ENCODE assay signal across 24 cellular contexts in the genomic region with DNA sequence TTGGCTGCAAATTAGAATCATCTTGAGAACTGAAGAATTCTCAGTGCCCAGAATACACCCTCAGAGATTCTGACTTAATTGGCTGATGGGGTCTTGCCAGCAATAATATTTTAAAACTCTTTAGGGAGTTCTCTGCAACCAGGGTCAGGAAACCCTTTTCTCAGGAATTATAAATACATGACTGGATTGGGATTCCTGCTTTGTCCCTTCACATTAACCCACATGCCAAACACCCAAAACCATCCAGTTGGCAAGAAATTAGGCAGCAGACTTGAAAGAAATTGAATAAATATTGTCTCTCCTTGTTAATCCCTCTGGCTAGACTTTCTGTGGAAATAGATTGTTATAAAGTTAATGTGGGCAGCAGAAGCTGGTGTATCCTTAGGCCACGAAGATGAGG.
"Had no signal": no experiment of that assay in that cellular context is flagged by ENCODE, and none has a peak within 500 bp of the region (broad histone marks: within the 10 kb centered on the region; RNA-seq: fewer than 3 reads in every experiment).

No MANE protein-coding gene starts in this region.

- ATAC-seq: activated T-cell treated with anti-CD3 and anti-CD28 coated beads, Interleukin-2, amount 50 U/mL, for 4 hours; SK-N-SH treated with all-trans-retinoic acid at 6 μM for 48 hours had no signal

- H3K27ac Mint-ChIP-seq: activated CD4-positive, alpha-beta memory T cell treated with anti-CD3 and anti-CD28 coated beads for 36 hours; activated CD4-positive, alpha-beta T cell treated with anti-CD3 and anti-CD28 coated beads, Interleukin-2, amount 10 ng/mL, durations not matched to agents 7 days and 5 days; activated naive CD4-positive, alpha-beta T cell treated with anti-CD3 and anti-CD28 coated beads, Interleukin-2, amount 10 ng/mL, durations not matched to agents 7 days and 5 days; activated naive CD8-positive, alpha-beta T cell treated with anti-CD3 and anti-CD28 coated beads for 36 hours; T-helper 1 cell treated with Interleukin-12 subunit alpha and Interleukin-12 subunit beta and Interleukin-4 antibody, amounts not matched to agents 30 μg/mL and 1 μg/mL, for 36 hours had no signal

- H3K27me3 Mint-ChIP-seq: activated CD4-positive, alpha-beta T cell treated with anti-CD3 and anti-CD28 coated beads, Interleukin-2, amount 10 ng/mL, durations not matched to agents 7 days and 5 days; activated naive CD4-positive, alpha-beta T cell treated with anti-CD3 and anti-CD28 coated beads, Interleukin-2, amount 10 ng/mL, durations not matched to agents 7 days and 5 days; activated naive CD8-positive, alpha-beta T cell treated with anti-CD3 and anti-CD28 coated beads for 36 hours had no signal

- H3K9me3 Mint-ChIP-seq: activated CD4-positive, alpha-beta T cell treated with anti-CD3 and anti-CD28 coated beads, Interleukin-2, amount 10 ng/mL, durations not matched to agents 7 days and 5 days; activated naive CD4-positive, alpha-beta T cell treated with anti-CD3 and anti-CD28 coated beads, Interleukin-2, amount 10 ng/mL, durations not matched to agents 7 days and 5 days; T-helper 1 cell treated with Interleukin-12 subunit alpha and Interleukin-12 subunit beta and Interleukin-4 antibody, amounts not matched to agents 30 μg/mL and 1 μg/mL, for 36 hours had no signal

- H3K36me3 Mint-ChIP-seq: activated CD4-positive, alpha-beta memory T cell treated with anti-CD3 and anti-CD28 coated beads for 36 hours; activated naive CD4-positive, alpha-beta T cell treated with anti-CD3 and anti-CD28 coated beads, Interleukin-2, amount 10 ng/mL, durations not matched to agents 7 days and 5 days; activated naive CD8-positive, alpha-beta T cell treated with anti-CD3 and anti-CD28 coated beads for 36 hours had no signal

- DNase-seq: activated CD4-positive, alpha-beta memory T cell treated with anti-CD3 and anti-CD28 coated beads for 36 hours; activated CD4-positive, alpha-beta T cell treated with anti-CD3 and anti-CD28 coated beads, Interleukin-2, amount 10 ng/mL, durations not matched to agents 7 days and 5 days; activated CD4-positive, CD25-positive, alpha-beta regulatory T cell; activated CD8-positive, alpha-beta memory T cell treated with anti-CD3 and anti-CD28 coated beads for 24 hours; activated gamma-delta T cell treated with Interleukin-2 at 50 U/mL for 16 hours; activated naive CD4-positive, alpha-beta T cell treated with anti-CD3 and anti-CD28 coated beads, Interleukin-2, amount 10 ng/mL, durations not matched to agents 7 days and 5 days; activated naive CD8-positive, alpha-beta T cell treated with anti-CD3 and anti-CD28 coated beads for 36 hours; activated T-cell treated with anti-CD3 and anti-CD28 coated beads, Interleukin-2, amount 50 U/mL, for 4 hours; cerebellar nuclear complex; MG63; MV-4-11; NCI-H1105; NCI-H1436; NCI-H1694 treated with DMSO at 0.1 percent for 48 hours; NCI-H2029 treated with DMSO at 0.1 percent for 48 hours; NCI-H446; NCI-H524; Peyer's patch; SHP77; SW 1271; T-helper 9 cell had no signal

- H3K4me3 Mint-ChIP-seq: activated CD4-positive, alpha-beta memory T cell treated with anti-CD3 and anti-CD28 coated beads for 36 hours; activated CD4-positive, alpha-beta T cell treated with anti-CD3 and anti-CD28 coated beads, Interleukin-2, amount 10 ng/mL, durations not matched to agents 7 days and 5 days; activated naive CD4-positive, alpha-beta T cell treated with anti-CD3 and anti-CD28 coated beads, Interleukin-2, amount 10 ng/mL, durations not matched to agents 7 days and 5 days; activated naive CD8-positive, alpha-beta T cell treated with anti-CD3 and anti-CD28 coated beads for 36 hours; activated T-cell treated with anti-CD3 and anti-CD28 coated beads, Interleukin-2, amount 50 U/mL, for 4 hours; T-helper 1 cell treated with Interleukin-12 subunit alpha and Interleukin-12 subunit beta and Interleukin-4 antibody, amounts not matched to agents 30 μg/mL and 1 μg/mL, for 36 hours had no signal

- FAIRE-seq: TTC549 had no signal

- H3K4me1 Mint-ChIP-seq: activated CD4-positive, alpha-beta T cell treated with anti-CD3 and anti-CD28 coated beads, Interleukin-2, amount 10 ng/mL, durations not matched to agents 7 days and 5 days; activated naive CD4-positive, alpha-beta T cell treated with anti-CD3 and anti-CD28 coated beads, Interleukin-2, amount 10 ng/mL, durations not matched to agents 7 days and 5 days; activated naive CD8-positive, alpha-beta T cell treated with anti-CD3 and anti-CD28 coated beads for 36 hours had no signal
